Comparison of ENCODE assay signal across 11 cellular contexts in the genomic region with DNA sequence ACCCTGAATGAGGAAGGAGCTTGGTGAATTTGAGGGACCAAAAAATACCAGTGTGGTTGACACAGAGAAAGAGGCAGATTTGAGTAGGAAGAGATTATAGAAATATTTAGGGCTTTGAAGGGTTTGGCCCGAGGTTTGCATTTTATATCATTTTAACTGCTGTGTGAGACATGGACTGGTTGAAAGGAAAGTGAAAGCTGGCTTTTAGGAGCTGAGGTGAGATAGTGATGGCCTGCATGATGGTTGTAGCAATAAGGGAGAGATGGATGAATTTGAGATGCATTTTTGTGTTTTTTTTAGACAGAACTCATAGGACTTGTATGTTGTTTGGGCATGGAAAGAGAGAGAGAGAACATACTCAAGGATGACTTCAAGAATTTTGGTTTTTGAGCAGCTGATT. TPM values are rescaled to one million over a fixed set of nuclear protein-coding genes. Genes with fewer than 3 reads are reported as not detected.
DNase-seq lines count a peak whose midpoint lies in the region; ATAC-seq and TF ChIP-seq lines count a peak whose summit lies in the region.
"Had no signal": no experiment of that assay in that cellular context is flagged by ENCODE, and none has a peak within 500 bp of the region (broad histone marks: within the 10 kb centered on the region; RNA-seq: fewer than 3 reads in every experiment).

No MANE protein-coding gene starts in this region.

- no peaks in the 10 kb centered on the region for H3K9me3 ChIP-seq in right atrium auricular region
- H3K9me3 ChIP-seq: body of pancreas had no signal

- peak overlapping the region; percentile 51 for H3K4me3 Mint-ChIP-seq in natural killer cell

- no peaks in the 10 kb centered on the region for H3K9me3 Mint-ChIP-seq in natural killer cell
- peaks cover 4% of the 10 kb centered on the region in 2 donors for H3K9me3 Mint-ChIP-seq in activated naive CD4-positive, alpha-beta T cell treated with anti-CD3 and anti-CD28 coated beads, Interleukin-2, amount 50 U/mL, for 72 hours

- no peaks in the 10 kb centered on the region for H3K27me3 Mint-ChIP-seq in natural killer cell (ENCODE audit: low read depth in 2 of 2)
- H3K27me3 Mint-ChIP-seq: naive B cell had no signal

- H3K36me3 ChIP-seq in right atrium auricular region: no peaks in the 10 kb centered on the region

- H3K27me3 ChIP-seq in right atrium auricular region: no peaks in the 10 kb centered on the region
- H3K27me3 ChIP-seq: body of pancreas had no signal

- peaks cover 9% of the 10 kb centered on the region in 2 donors for H3K4me1 Mint-ChIP-seq in natural killer cell

- peak overlapping the region; percentile 0 to 76 for H3K27ac Mint-ChIP-seq in natural killer cell
- H3K27ac Mint-ChIP-seq in activated naive CD4-positive, alpha-beta T cell treated with anti-CD3 and anti-CD28 coated beads, Interleukin-2, amount 50 U/mL, for 72 hours: no peak overlapping the region

- intact Hi-C loops in natural killer cell (cut with micrococcal nuclease): loop anchor here (10.0 kb wide), 1 partner anchor 65 kb away; no protein-coding TSS in a partner anchor

- peaks cover 0 to 13% of the 10 kb centered on the region in 2 donors for H3K4me1 ChIP-seq in right atrium auricular region
- H3K4me1 ChIP-seq: body of pancreas had no signal

- H3K4me3 ChIP-seq in right atrium auricular region: no peak overlapping the region
- H3K4me3 ChIP-seq: body of pancreas had no signal

- H3K36me3 Mint-ChIP-seq in natural killer cell: no peaks in the 10 kb centered on the region
- H3K36me3 Mint-ChIP-seq in activated naive CD4-positive, alpha-beta T cell treated with anti-CD3 and anti-CD28 coated beads, Interleukin-2, amount 50 U/mL, for 72 hours: peaks cover 3 to 12% of the 10 kb centered on the region in 2 donors

- DNase-seq in natural killer cell (no peak), right atrium auricular region (ENCODE audit: low spot score) (no peak)
- no peak for DNase-seq in activated naive CD4-positive, alpha-beta T cell treated with anti-CD3 and anti-CD28 coated beads, Interleukin-2, amount 50 U/mL, for 72 hours (ENCODE audit: low spot score in 2 of 2)
- DNase-seq: body of pancreas; naive B cell; NCI-H524 treated with DMSO at 0.1 percent for 48 hours; stimulated activated naive CD4-positive, alpha-beta T cell treated with Interleukin-2 at 50 U/mL for 16 hours had no signal

- TF ChIP-seq CTCF in natural killer cell (IDR thresholded peaks at IDR 0.05) (no peak), right atrium auricular region (IDR thresholded peaks at IDR 0.05) (no peak)

- no peak overlapping the region for H3K27ac ChIP-seq in right atrium auricular region
- H3K27ac ChIP-seq: body of pancreas had no signal

- ATAC-seq in GM19023 (IDR thresholded peaks at IDR 0.05; ENCODE audit: unreplicated experiment) (peak; percentile 66), GM21786 (IDR thresholded peaks at IDR 0.05; ENCODE audit: unreplicated experiment) (peak; percentile 66), HG03565 (IDR thresholded peaks at IDR 0.05; ENCODE audit: unreplicated experiment) (peak; percentile 51), natural killer cell (peak; percentile 61 to 72 (median 66)), HG03039 (IDR thresholded peaks at IDR 0.05; ENCODE audit: unreplicated experiment) (no peak)
- ATAC-seq in activated naive CD4-positive, alpha-beta T cell treated with anti-CD3 and anti-CD28 coated beads, Interleukin-2, amount 50 U/mL, for 72 hours: no peak
- ATAC-seq: body of pancreas had no signal

RNA-seq across cellular contexts. Expression of a gene that starts 21.7 kb away (rescaled TPM):
- total RNA-seq in natural killer cell (10 to 100 TPM; 17.3 to 25.2 (median 19.4) TPM), right atrium auricular region (10 to 100 TPM; 10.6 to 12.9 TPM)
- 1 to 10 TPM; 7.8 to 9.8 TPM for total RNA-seq in activated naive CD4-positive, alpha-beta T cell treated with anti-CD3 and anti-CD28 coated beads, Interleukin-2, amount 50 U/mL, for 72 hours

Comparison
In these comparisons a context has a peak if more than half of its experiments do, and no peak if none do; other contexts are left out.
1. ATAC-seq: peak in GM19023 (single experiment), GM21786 (single experiment), HG03565 (single experiment) and natural killer cell (3 of 3); none in activated naive CD4-positive, alpha-beta T cell treated with anti-CD3 and anti-CD28 coated beads, Interleukin-2, amount 50 U/mL, for 72 hours (0 of 2) and HG03039 (single experiment).
2. H3K27ac Mint-ChIP-seq: peak in natural killer cell (2 of 2); none in activated naive CD4-positive, alpha-beta T cell treated with anti-CD3 and anti-CD28 coated beads, Interleukin-2, amount 50 U/mL, for 72 hours (0 of 2).